ENCODE assay signal across 12 cellular contexts in genomic region chr18:48735070-48735676, GRCh38.
A peak's percentile ranks its signal among the peaks of the same experiment; 100 is the strongest.
DNase-seq lines count a peak whose midpoint lies in the region; ATAC-seq and TF ChIP-seq lines count a peak whose summit lies in the region.
"Had no signal": no experiment of that assay in that cellular context is flagged by ENCODE, and none has a peak within 500 bp of the region (broad histone marks: within the 10 kb centered on the region; RNA-seq: fewer than 3 reads in every experiment).

No MANE protein-coding gene starts in this region.

- dilution Hi-C loops in IMR-90 (cut with HindIII; ENCODE audit: low sequenced_read_pairs, unreplicated experiment) = no loop called here

- H3K4ac ChIP-seq in IMR-90 (ENCODE audit: low read depth, low read length) = peak overlapping the region; percentile 18; the same call in 1 of the 2 replicates
- H3K4ac ChIP-seq in neuronal stem cell (ENCODE audit: low read length) = no peak overlapping the region

- H2BK20ac ChIP-seq in IMR-90 (ENCODE audit: low read depth, low read length) = no peak overlapping the region; the same call in 1 of the 2 replicates

- H4K8ac ChIP-seq in IMR-90 (ENCODE audit: low read depth in 2 of 2, low read length in 2 of 2) = no peak overlapping the region; a peak in 1 of 4 replicates
- no peak overlapping the region for H4K8ac ChIP-seq in neuronal stem cell (ENCODE audit: low read depth, low read length)

- H3K27me3 ChIP-seq in IMR-90 (ENCODE audit: control insufficient read depth, insufficient read depth, low read length) (no peaks in the 10 kb centered on the region), neuronal stem cell (ENCODE audit: control insufficient read depth in 3 of 3, insufficient read depth in 3 of 3, low read depth in 1 of 3, low read length in 3 of 3) (no peaks in the 10 kb centered on the region)

- intact Hi-C loops in IMR-90 (cut with micrococcal nuclease) (no loop called here), posterior vena cava (cut with DNase I) (no loop called here)

- peaks cover 53% of the 10 kb centered on the region for H4K20me1 ChIP-seq in IMR-90 (ENCODE audit: insufficient read depth, low read length)

- H4K91ac ChIP-seq in IMR-90 (ENCODE audit: insufficient read depth, low read depth, low read length) (no peak overlapping the region), neuronal stem cell (ENCODE audit: low read depth, low read length, poor library complexity) (no peak overlapping the region)

- no peak overlapping the region for H3K56ac ChIP-seq in IMR-90 (ENCODE audit: extremely low read depth, insufficient read depth, low read length)

- H2BK15ac ChIP-seq in IMR-90 (ENCODE audit: low read depth, low read length) (no peak overlapping the region), neuronal stem cell (ENCODE audit: low read length) (no peak overlapping the region)

- H3K4me1 ChIP-seq in IMR-90 (ENCODE audit: control insufficient read depth, insufficient read depth, low read length) (peaks cover 27% of the 10 kb centered on the region), neuronal stem cell (ENCODE audit: control insufficient read depth in 2 of 2, insufficient read depth in 1 of 2, low read depth in 1 of 2, low read length in 2 of 2) (peaks cover 9 to 21% of the 10 kb centered on the region in 2 donors)

- peaks cover 31 to 94% of the 10 kb centered on the region in 2 experiments for H3K79me1 ChIP-seq in IMR-90 (ENCODE audit: low read depth in 1 of 2, low read length in 2 of 2)
- no peaks in the 10 kb centered on the region for H3K79me1 ChIP-seq in neuronal stem cell (ENCODE audit: low read depth, low read length)

- H3K4me2 ChIP-seq in IMR-90 (ENCODE audit: low read depth, low read length) (0 out of 2 replicates have a peak overlapping the region, but pooled peaks have one; percentile 28), neuronal stem cell (ENCODE audit: insufficient read depth, low read length, poor library complexity, severe bottlenecking) (no peak overlapping the region)

- peaks cover 47% of the 10 kb centered on the region for H3K9me1 ChIP-seq in IMR-90 (ENCODE audit: insufficient read depth, low read length)

- H2AFZ ChIP-seq in IMR-90 (replicated peaks; ENCODE audit: low read length, poor library complexity) (no peak overlapping the region), neuronal stem cell (ENCODE audit: low read length) (no peak overlapping the region)

- H3K23ac ChIP-seq in IMR-90 (ENCODE audit: low read depth, low read length) (no peak overlapping the region), neuronal stem cell (ENCODE audit: low read depth, low read length, poor library complexity) (peak overlapping the region; percentile 83)

- H3K9me3 ChIP-seq in IMR-90 (ENCODE audit: control insufficient read depth, insufficient read depth, low read length) (no peaks in the 10 kb centered on the region), neuronal stem cell (replicated peaks in 1 of 2; ENCODE audit: control insufficient read depth in 2 of 2, insufficient read depth in 1 of 2, low read depth in 1 of 2, low read length in 2 of 2) (no peaks in the 10 kb centered on the region)

- TF ChIP-seq RAD21 in IMR-90 (IDR thresholded peaks at IDR 0.05; ENCODE audit: low read length) = no peak

- in situ Hi-C loops in IMR-90 (cut with MboI; ENCODE audit: low sequenced_read_pairs) = no loop called here

- POLR2A ChIA-PET in IMR-90 (lab: Charles Lee; ENCODE audit: unreplicated experiment) = no interaction called here

- no peak overlapping the region for H2BK12ac ChIP-seq in neuronal stem cell (ENCODE audit: low read length)

- H3K18ac ChIP-seq in IMR-90 (ENCODE audit: low read depth, low read length) (no peak overlapping the region), neuronal stem cell (ENCODE audit: low read length) (peak overlapping the region; percentile 90)

- H3K27ac ChIP-seq in IMR-90 (ENCODE audit: insufficient read depth, low read length) = no peak overlapping the region
- H3K27ac ChIP-seq in neuronal stem cell (replicated peaks; ENCODE audit: low read length) = no peak overlapping the region
- H3K27ac ChIP-seq: skin epidermis had no signal

- no peak overlapping the region for H4K5ac ChIP-seq in IMR-90 (ENCODE audit: low read depth, low read length)

- BruUV-seq in IMR-90 (replicated peaks; lab: Mats Ljungman, UMichigan) = no TSS peak

- CTCF ChIA-PET in IMR-90 (lab: Yijun Ruan, JAX) = no interaction called here

- TF ChIP-seq CTCF in IMR-90 (conservative IDR thresholded peaks at IDR 0.05; ENCODE audit: low read depth, low read length) = no peak

- 94% methylated on average over 6 of the region's 8 CpGs; no CpG with 5 or more reads in 1 of the 2 experiments for WGBS in IMR-90 (ENCODE audit: extremely low coverage in 2 of 2, insufficient read length in 1 of 2), 2 experiments
- WGBS in neuronal stem cell (ENCODE audit: extremely low coverage in 2 of 2, insufficient read length in 2 of 2, insufficient replicate concordance in 1 of 2), 2 donors = no CpG with 5 or more reads among the region's 8 CpGs

- H3K9ac ChIP-seq in IMR-90 (ENCODE audit: low read depth, low read length) (no peak overlapping the region), neuronal stem cell (ENCODE audit: low read depth, low read length, poor library complexity) (peak overlapping the region; percentile 25)

- TF ChIP-seq POLR2A in IMR-90 (IDR thresholded peaks at IDR 0.05; ENCODE audit: low read depth, low read length) = no peak

- H3K36me3 ChIP-seq in IMR-90 (ENCODE audit: control insufficient read depth, insufficient read depth, low read length) = peaks cover 8% of the 10 kb centered on the region; the same call in 1 of the 2 replicates
- H3K36me3 ChIP-seq in neuronal stem cell (replicated peaks in 1 of 2; ENCODE audit: control insufficient read depth in 2 of 2, insufficient read depth in 2 of 2, low read length in 2 of 2) = no peaks in the 10 kb centered on the region

- peak overlapping the region; percentile 22; the same call in 1 of the 2 replicates for H2AK5ac ChIP-seq in IMR-90 (ENCODE audit: low read depth, low read length)
- peak overlapping the region; percentile 1 for H2AK5ac ChIP-seq in neuronal stem cell (ENCODE audit: low read depth, low read length)

- peak; percentile 56 for ATAC-seq in IMR-90 (ENCODE audit: low read depth)
- ATAC-seq in HG03045 (IDR thresholded peaks at IDR 0.05; ENCODE audit: unreplicated experiment) = no peak

- no peak overlapping the region for H2BK5ac ChIP-seq in IMR-90 (ENCODE audit: low read depth, low read length, poor library complexity, severe bottlenecking)
- no peak overlapping the region for H2BK5ac ChIP-seq in neuronal stem cell (ENCODE audit: low read length)

- no peak overlapping the region for H3K4me3 ChIP-seq in IMR-90 (ENCODE audit: insufficient read depth, low read depth, low read length)
- no peak overlapping the region for H3K4me3 ChIP-seq in neuronal stem cell (ENCODE audit: low read length in 2 of 2)
- H3K4me3 ChIP-seq: skin epidermis had no signal

- H3K14ac ChIP-seq in IMR-90 (replicated peaks; ENCODE audit: low read depth, low read length) (no peak overlapping the region), neuronal stem cell (ENCODE audit: low read length) (peak overlapping the region; percentile 66)

- H2AK9ac ChIP-seq in IMR-90 (replicated peaks; ENCODE audit: low read depth, low read length, poor library complexity) = no peak overlapping the region

- H2BK120ac ChIP-seq in IMR-90 (ENCODE audit: low read depth, low read length) (no peak overlapping the region), neuronal stem cell (ENCODE audit: low read depth, low read length) (no peak overlapping the region)

- DNase-seq in EL = peak; percentile 51
- DNase-seq in IMR-90 = peak; percentile 44
- DNase-seq in dermis blood vessel endothelial cell = peak; percentile 59
- no peak for DNase-seq in neuronal stem cell (ENCODE audit: low spot score)
- DNase-seq in NCI-H146 treated with DMSO at 0.1 percent for 48 hours (lab: John Stamatoyannopoulos, UW; ENCODE audit: unreplicated experiment) = no peak
- no peak for DNase-seq in effector CD4-positive, alpha-beta T cell
- no peak for DNase-seq in posterior vena cava (ENCODE audit: low spot score)
- DNase-seq: activated CD4-positive, alpha-beta memory T cell treated with anti-CD3 and anti-CD28 coated beads for 36 hours; CD4-positive, alpha-beta memory T cell; NCI-H524 had no signal

TF ChIP-seq in IMR-90, 13 proteins besides CTCF, POLR2A, EP300 and RAD21:
- TF ChIP-seq MAFK (IDR thresholded peaks at IDR 0.05; ENCODE audit: low read depth, low read length) (no peak), FOS (IDR thresholded peaks at IDR 0.05; ENCODE audit: low read depth, low read length) (no peak), RFX5 (IDR thresholded peaks at IDR 0.05; ENCODE audit: low read depth, low read length) (no peak), RCOR1 (IDR thresholded peaks at IDR 0.05; ENCODE audit: insufficient replicate concordance, low read length) (no peak), SMC3 (IDR thresholded peaks at IDR 0.05; ENCODE audit: low read depth, low read length) (no peak), ELK1 (IDR thresholded peaks at IDR 0.05; ENCODE audit: borderline replicate concordance, low read depth, low read length) (no peak), NFE2L2 (IDR thresholded peaks at IDR 0.05; ENCODE audit: low read depth, low read length) (no peak), MAZ (IDR thresholded peaks at IDR 0.05; ENCODE audit: borderline replicate concordance, low read depth, low read length) (no peak), USF2 (IDR thresholded peaks at IDR 0.05; ENCODE audit: low read depth, low read length) (no peak), CEBPB (IDR thresholded peaks at IDR 0.05; ENCODE audit: low read depth, low read length) (no peak), MXI1 (IDR thresholded peaks at IDR 0.05; ENCODE audit: borderline replicate concordance, low read depth, low read length) (no peak), BHLHE40 (IDR thresholded peaks at IDR 0.05; ENCODE audit: low read depth, low read length) (no peak), CHD1 (IDR thresholded peaks at IDR 0.05; ENCODE audit: low read depth, low read length) (no peak)
TF ChIP-seq in IMR-90: peak in this region for 0.

Comparison
In these comparisons a context has a peak if more than half of its experiments do, and no peak if none do; other contexts are left out.
1. DNase-seq: peak in EL (single experiment), IMR-90 (single experiment) and dermis blood vessel endothelial cell (single experiment); none in neuronal stem cell (single experiment), NCI-H146 treated with DMSO at 0.1 percent for 48 hours (single experiment), effector CD4-positive, alpha-beta T cell (single experiment) and posterior vena cava (single experiment).